Comparison of ENCODE assay signal across 1 cellular context in genomic region chr4:41935652-41936021, GRCh38.
TF ChIP-seq lines count a peak whose summit lies in the region.

No MANE protein-coding gene starts in this region.

TF ChIP-seq in HepG2, 621 proteins besides CTCF, POLR2A, EP300 and RAD21 (continued from another document):
- TF ChIP-seq USF2 (IDR thresholded peaks at IDR 0.05; ENCODE audit: low read depth, low read length) (peak; percentile 70), USF2 (CRISPR knock-in tag; IDR thresholded peaks at IDR 0.05; ENCODE audit: borderline replicate concordance) (no peak; the same call in 1 of the 2 replicates), DMAP1 (CRISPR knock-in tag; IDR thresholded peaks at IDR 0.05) (peak; percentile 14; the same call in 1 of the 2 replicates), SAP130 (CRISPR knock-in tag; IDR thresholded peaks at IDR 0.05; ENCODE audit: low read depth) (peak; percentile 59; the same call in 1 of the 2 replicates)
- TF ChIP-seq, protein P1, sequence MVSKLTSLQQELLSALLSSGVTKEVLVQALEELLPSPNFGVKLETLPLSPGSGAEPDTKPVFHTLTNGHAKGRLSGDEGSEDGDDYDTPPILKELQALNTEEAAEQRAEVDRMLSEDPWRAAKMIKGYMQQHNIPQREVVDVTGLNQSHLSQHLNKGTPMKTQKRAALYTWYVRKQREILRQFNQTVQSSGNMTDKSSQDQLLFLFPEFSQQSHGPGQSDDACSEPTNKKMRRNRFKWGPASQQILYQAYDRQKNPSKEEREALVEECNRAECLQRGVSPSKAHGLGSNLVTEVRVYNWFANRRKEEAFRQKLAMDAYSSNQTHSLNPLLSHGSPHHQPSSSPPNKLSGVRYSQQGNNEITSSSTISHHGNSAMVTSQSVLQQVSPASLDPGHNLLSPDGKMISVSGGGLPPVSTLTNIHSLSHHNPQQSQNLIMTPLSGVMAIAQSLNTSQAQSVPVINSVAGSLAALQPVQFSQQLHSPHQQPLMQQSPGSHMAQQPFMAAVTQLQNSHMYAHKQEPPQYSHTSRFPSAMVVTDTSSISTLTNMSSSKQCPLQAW (CRISPR knock-in tag; IDR thresholded peaks at IDR 0.05), result no peak
